ENCODE assay signal across 8 cellular contexts in the genomic region with DNA sequence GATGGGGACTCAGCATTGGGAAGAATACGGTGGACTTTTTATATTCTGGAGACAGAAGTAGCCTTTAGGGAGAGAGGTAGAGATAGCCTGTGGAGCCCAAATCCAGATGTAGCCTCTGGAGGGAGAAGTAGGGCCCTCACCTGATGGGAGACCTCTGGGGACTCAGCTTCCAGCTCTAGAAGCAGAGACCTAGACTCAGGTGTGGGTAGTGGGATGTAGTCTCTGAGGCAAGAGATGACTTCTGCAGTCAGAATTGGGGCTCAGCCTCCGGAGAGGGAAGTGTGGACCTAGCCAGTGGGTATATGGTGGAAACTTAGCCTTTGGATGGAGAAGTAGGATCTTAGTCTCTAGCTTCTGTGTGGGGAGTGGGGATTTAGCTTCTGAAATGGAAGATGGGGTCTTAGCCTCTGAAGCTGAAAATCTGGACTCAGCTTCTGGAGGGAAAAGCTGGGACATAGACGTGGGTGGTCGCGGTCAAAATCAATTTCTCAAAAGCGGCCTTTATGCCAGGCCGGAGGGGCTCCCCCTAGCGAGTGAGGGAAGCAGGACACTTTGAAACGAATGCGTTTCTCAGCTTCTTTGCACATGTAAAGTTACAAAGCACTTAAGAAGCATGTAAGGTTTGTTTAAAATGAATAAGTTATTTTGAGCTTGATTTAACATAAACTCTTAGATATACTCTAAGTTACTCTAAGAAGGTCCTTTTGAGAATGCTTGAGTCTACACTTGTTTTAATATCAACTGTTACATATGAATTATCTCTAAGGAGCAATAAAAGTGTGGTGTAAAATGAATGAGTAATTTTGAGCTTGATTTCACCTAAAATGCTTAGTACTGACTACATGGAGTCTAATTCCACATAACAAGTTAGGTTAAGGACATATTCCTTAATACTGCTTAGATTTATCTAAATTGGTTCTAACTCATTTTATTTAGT. TPM values are rescaled to one million over a fixed set of nuclear protein-coding genes. Genes with fewer than 3 reads are reported as not detected.
DNase-seq lines count a peak whose midpoint lies in the region; ATAC-seq and TF ChIP-seq lines count a peak whose summit lies in the region.

No MANE protein-coding gene starts in this region.

- ATAC-seq in gastrocnemius medialis, result no peak
- no peak for ATAC-seq in HG03159 (IDR thresholded peaks at IDR 0.05; ENCODE audit: unreplicated experiment)
- no peak for ATAC-seq in HG02678 (IDR thresholded peaks at IDR 0.05; ENCODE audit: unreplicated experiment)

- intact Hi-C loops in gastrocnemius medialis (cut with DNase I; ENCODE audit: low total_unique reads), result loop anchor here (5.0 kb wide), 1 partner anchor 314 kb away; no protein-coding TSS in a partner anchor

- no peaks in the 10 kb centered on the region for H3K9me3 ChIP-seq in AG04450 (ENCODE audit: control insufficient read depth, insufficient read depth, low read length)
- H3K9me3 ChIP-seq in NT2/D1 (ENCODE audit: insufficient read depth, low read length), result no peaks in the 10 kb centered on the region
- H3K9me3 ChIP-seq in gastrocnemius medialis, result no peaks in the 10 kb centered on the region

- H3K27ac Mint-ChIP-seq in glutamatergic neuron (ENCODE audit: unreplicated experiment), result no peak overlapping the region

- CTCF ChIA-PET in AG04450 (lab: Charles Lee), result interaction anchor here (0.7 to 5.6 kb wide), 40 partner anchors 9 to 745 kb away, joined by 3 to 101 read pairs (median 4); partner anchors contain the start of gene SNRPB

- H3K4me3 ChIP-seq in AG04450 (ENCODE audit: low read depth, low read length), result no peak overlapping the region
- H3K4me3 ChIP-seq in GM12875 (ENCODE audit: low read depth, low read length), result no peak overlapping the region
- no peak overlapping the region for H3K4me3 ChIP-seq in NT2/D1 (ENCODE audit: insufficient read length, low read depth)
- H3K4me3 ChIP-seq in gastrocnemius medialis, result no peak overlapping the region

- DNase-seq in AG04450 (ENCODE audit: low read depth, low spot score) (no peak), NT2/D1 (ENCODE audit: low read depth, low spot score) (peak; percentile 32), glutamatergic neuron (peak; percentile 81), gastrocnemius medialis (no peak)
- DNase-seq in activated effector memory CD4-positive, alpha-beta T cell treated with Interleukin-2 at 50 U/mL for 16 hours, result peak; percentile 29

- peaks cover 13% of the 10 kb centered on the region for H3K27me3 Mint-ChIP-seq in glutamatergic neuron (ENCODE audit: unreplicated experiment)

- in situ Hi-C loops in gastrocnemius medialis (cut with MboI; ENCODE audit: low sequenced_read_pairs in 4 of 4), result no loop called here

- no peaks in the 10 kb centered on the region for H3K4me1 Mint-ChIP-seq in glutamatergic neuron (ENCODE audit: low read depth, unreplicated experiment)

- H3K27ac ChIP-seq in AG04450 (ENCODE audit: low read depth, low read length) (no peak overlapping the region), gastrocnemius medialis (no peak overlapping the region)

- no peak overlapping the region for H3K9ac ChIP-seq in NT2/D1 (ENCODE audit: insufficient read length, low read depth)

- POLR2A ChIA-PET in AG04450 (lab: Yijun Ruan, JAX), result interaction anchor here (0.6 to 1.4 kb wide), 3 partner anchors 51 to 143 kb away, joined by 3 to 7 read pairs (median 6); partner anchors contain the start of genes IDH3B, NOP56 and SNRPB

- H3K4me3 Mint-ChIP-seq in glutamatergic neuron (ENCODE audit: unreplicated experiment), result no peak overlapping the region

- no peaks in the 10 kb centered on the region for H3K36me3 Mint-ChIP-seq in glutamatergic neuron (ENCODE audit: unreplicated experiment)

- TF ChIP-seq CTCF in AG04450 (IDR thresholded peaks at IDR 0.05; ENCODE audit: low read depth, low read length) (peak; percentile 86), GM12875 (IDR thresholded peaks at IDR 0.05; ENCODE audit: borderline replicate concordance, insufficient read depth, low read depth, low read length) (peak; percentile 95), glutamatergic neuron (IDR thresholded peaks at IDR 0.05; ENCODE audit: partially characterized antibody, unreplicated experiment) (peak; percentile 87), gastrocnemius medialis (IDR thresholded peaks at IDR 0.05 in 4 of 5, conservative IDR thresholded peaks at IDR 0.05 in 1 of 5) (peak; percentile 30 to 77 (median 49))

- no peak for TF ChIP-seq POLR2A in gastrocnemius medialis (IDR thresholded peaks at IDR 0.05)

- H3K4me1 ChIP-seq in NT2/D1 (ENCODE audit: insufficient read depth, insufficient read length) (peaks cover 2% of the 10 kb centered on the region), gastrocnemius medialis (peaks cover 0 to 12% of the 10 kb centered on the region in 2 donors)

- H3K36me3 ChIP-seq in NT2/D1 (ENCODE audit: insufficient read depth, insufficient read length, low read length), result no peaks in the 10 kb centered on the region
- H3K36me3 ChIP-seq in gastrocnemius medialis, result no peaks in the 10 kb centered on the region

- H3K9me3 Mint-ChIP-seq in glutamatergic neuron (ENCODE audit: unreplicated experiment), result peaks cover 1% of the 10 kb centered on the region

- no peaks in the 10 kb centered on the region for H3K27me3 ChIP-seq in AG04450 (ENCODE audit: control insufficient read depth, insufficient read depth, low read length)
- H3K27me3 ChIP-seq in NT2/D1 (ENCODE audit: insufficient read depth, insufficient read length), result peaks cover 75% of the 10 kb centered on the region
- H3K27me3 ChIP-seq in gastrocnemius medialis, result peaks cover 0 to 4% (median 0%) of the 10 kb centered on the region in 3 donors

RNA-seq across cellular contexts. Expression of gene ZNF343, which starts 12.9 kb away (rescaled TPM):
- polyA plus RNA-seq in AG04450 (2011; rRNA removed), result 10.8 and 11.4 TPM in 2 replicates
- 22.5 and 23.5 TPM in 2 replicates for polyA minus RNA-seq in AG04450 (2011; rRNA and poly(A)+ RNA removed)
- total RNA-seq in glutamatergic neuron (ENCODE audit: unreplicated experiment), result 15.5 TPM
- 10 to 100 TPM in 3 of 4 donors, 1 to 10 TPM in 1; 6.1 to 14.3 (median 12.7) TPM for total RNA-seq in gastrocnemius medialis

RNA-seq across cellular contexts. Expression of gene TMC2, which starts 14.7 kb away (rescaled TPM):
- polyA plus RNA-seq in AG04450 (2011; rRNA removed), result not detected in 2 replicates
- polyA minus RNA-seq in AG04450 (2011; rRNA and poly(A)+ RNA removed), result not detected in 2 replicates
- total RNA-seq in glutamatergic neuron (ENCODE audit: unreplicated experiment), result not detected
- total RNA-seq in gastrocnemius medialis, result under 1 TPM in 2 of 4 donors, not detected in 2; 0.10 TPM

RNA-seq across cellular contexts. Expression of gene SNRPB, which starts 51.0 kb away (rescaled TPM):
- 137 and 142 TPM in 2 replicates for polyA plus RNA-seq in AG04450 (2011; rRNA removed)
- 47.7 and 63.0 TPM in 2 replicates for polyA minus RNA-seq in AG04450 (2011; rRNA and poly(A)+ RNA removed)
- total RNA-seq in glutamatergic neuron (ENCODE audit: unreplicated experiment), result 114 TPM
- 100 to 1,000 TPM; 131 to 209 (median 190) TPM for total RNA-seq in gastrocnemius medialis

Comparison
In these comparisons a context has a peak if more than half of its experiments do, and no peak if none do; other contexts are left out.
1. DNase-seq: peak in NT2/D1 (single experiment), activated effector memory CD4-positive, alpha-beta T cell treated with Interleukin-2 at 50 U/mL for 16 hours (single experiment) and glutamatergic neuron (single experiment); none in AG04450 (single experiment) and gastrocnemius medialis (0 of 2).
2. Peak in every context shown above with its lines, with median percentiles within 50 percentile points of each other: CTCF ChIP-seq.